Comparison of ENCODE assay signal across 15 cellular contexts in genomic region chr18:28512357-28512756, GRCh38.
DNase-seq lines count a peak whose midpoint lies in the region; ATAC-seq, FAIRE-seq and TF ChIP-seq lines count a peak whose summit lies in the region.
"Had no signal": no experiment of that assay in that cellular context is flagged by ENCODE, and none has a peak within 500 bp of the region (broad histone marks: within the 10 kb centered on the region; RNA-seq: fewer than 3 reads in every experiment).

No MANE protein-coding gene starts in this region.

- no peak for FAIRE-seq in HepG2 (lab: Jason Lieb, UNC)
- no peak for FAIRE-seq in frontal cortex (lab: Jason Lieb, UNC)
- FAIRE-seq: TTC549 had no signal

- POLR2A ChIA-PET in HepG2 (lab: Yijun Ruan, JAX), result no interaction called here
- POLR2A ChIA-PET in HEK293T (lab: Yijun Ruan, JAX), result no interaction called here

- no peak overlapping the region for H2AFZ ChIP-seq in HepG2 (ENCODE audit: low read length)

- peak; percentile 1 for DNase-seq in GM13977 (ENCODE audit: low spot score)
- DNase-seq in adipocyte (ENCODE audit: low read depth), result no peak
- no peak for DNase-seq in HepG2 (ENCODE audit: low spot score)
- DNase-seq in thyroid gland, result no peak
- DNase-seq in DMS 273 (lab: John Stamatoyannopoulos, UW; ENCODE audit: unreplicated experiment), result no peak
- DNase-seq in HEK293T (ENCODE audit: extremely low spot score), result no peak
- DNase-seq in frontal cortex (ENCODE audit: low spot score in 2 of 2), result no peak
- DNase-seq: activated CD8-positive, alpha-beta memory T cell treated with anti-CD3 and anti-CD28 coated beads, Interleukin-2, amount 50 U/mL, for 48 hours; amniotic stem cell; endodermal cell; psoas muscle; stimulated activated CD4-positive, alpha-beta T cell treated with anti-CD3 and anti-CD28 coated beads, Interleukin-4, amount 100 ng/mL, for 4 hours; stimulated activated naive CD8-positive, alpha-beta T cell treated with anti-CD3 and anti-CD28 coated beads, Interleukin-15, amount 100 ng/mL, for 72 hours had no signal

- TF ChIP-seq EP300 in HepG2 (IDR thresholded peaks at IDR 0.05; ENCODE audit: low read depth in 2 of 2, low read length in 2 of 2) (no peak), HepG2 (CRISPR knock-in tag; IDR thresholded peaks at IDR 0.05; ENCODE audit: borderline replicate concordance) (no peak)

- H3K4me2 ChIP-seq in HepG2 (ENCODE audit: low read depth, low read length), result peak overlapping the region; percentile 28; the same call in 1 of the 2 replicates

- CTCF ChIA-PET in HepG2 (lab: Yijun Ruan, JAX; ENCODE audit: low intra/inter-chr PET ratio, low total read pairs), result no interaction called here
- CTCF ChIA-PET in HEK293T (lab: Yijun Ruan, JAX), result no interaction called here

- TF ChIP-seq POLR2A in HepG2 (IDR thresholded peaks at IDR 0.05; ENCODE audit: insufficient read depth in 1 of 2, low read depth in 2 of 2, low read length in 2 of 2), result no peak
- no peak for TF ChIP-seq POLR2A in thyroid gland (IDR thresholded peaks at IDR 0.05)

- no peak overlapping the region for H3K27ac ChIP-seq in HepG2 (ENCODE audit: extremely low read length, insufficient read depth, low read length)
- H3K27ac ChIP-seq in thyroid gland, result no peak overlapping the region
- H3K27ac ChIP-seq: psoas muscle had no signal

- H3K27me3 ChIP-seq in adipocyte (replicated peaks; ENCODE audit: control insufficient read depth, insufficient read depth, low read length) (no peaks in the 10 kb centered on the region), HepG2 (ENCODE audit: control insufficient read depth in 1 of 2, insufficient read depth in 2 of 2, low read length in 2 of 2) (no peaks in the 10 kb centered on the region), thyroid gland (no peaks in the 10 kb centered on the region)

- no peak overlapping the region for H3K9ac ChIP-seq in adipocyte (ENCODE audit: low read length)
- no peak overlapping the region for H3K9ac ChIP-seq in HepG2 (ENCODE audit: insufficient read depth, low read depth, low read length)

- no peaks in the 10 kb centered on the region for H4K20me1 ChIP-seq in HepG2 (ENCODE audit: insufficient read depth, low read length)

- TF ChIP-seq CTCF in GM13977 (IDR thresholded peaks at IDR 0.05; ENCODE audit: extremely low read depth, insufficient read depth, missing control alignments), result no peak
- no peak for TF ChIP-seq CTCF in HepG2 (CRISPR knock-in tag; IDR thresholded peaks at IDR 0.05)
- no peak for TF ChIP-seq CTCF in thyroid gland (IDR thresholded peaks at IDR 0.05)

- BruUV-seq in HepG2 (replicated peaks; lab: Mats Ljungman, UMichigan), result no TSS peak

- H3K4me1 ChIP-seq in adipocyte (ENCODE audit: control insufficient read depth, insufficient read depth, low read length) (no peaks in the 10 kb centered on the region), HepG2 (ENCODE audit: insufficient read depth, low read length) (no peaks in the 10 kb centered on the region), thyroid gland (no peaks in the 10 kb centered on the region)
- H3K4me1 ChIP-seq: psoas muscle had no signal

- TF ChIP-seq RAD21 in HepG2 (CRISPR knock-in tag; IDR thresholded peaks at IDR 0.05), result no peak

- ATAC-seq in HG02884 (IDR thresholded peaks at IDR 0.05; ENCODE audit: unreplicated experiment) (peak; percentile 72), HepG2 (no peak)
- ATAC-seq: psoas muscle; stimulated activated naive CD8-positive, alpha-beta T cell treated with anti-CD3 and anti-CD28 coated beads, Interleukin-15, amount 100 ng/mL, for 72 hours had no signal

- no peaks in the 10 kb centered on the region for H3K36me3 ChIP-seq in adipocyte (ENCODE audit: control insufficient read depth, insufficient read depth, low read length, severe bottlenecking)
- H3K36me3 ChIP-seq in HepG2 (replicated peaks in 1 of 2; ENCODE audit: control insufficient read depth in 1 of 2, insufficient read depth in 2 of 2, low read length in 2 of 2), result no peaks in the 10 kb centered on the region
- no peaks in the 10 kb centered on the region for H3K36me3 ChIP-seq in thyroid gland

- no peaks in the 10 kb centered on the region for H3K9me3 ChIP-seq in adipocyte (ENCODE audit: control insufficient read depth, low read length)
- H3K9me3 ChIP-seq in HepG2 (ENCODE audit: low read length), result no peaks in the 10 kb centered on the region
- no peaks in the 10 kb centered on the region for H3K9me3 ChIP-seq in thyroid gland
- H3K9me3 ChIP-seq: psoas muscle had no signal

- in situ Hi-C loops in GM13977 (cut with MboI; ENCODE audit: low pct_unique_long_range_greater_than_20kb, low sequenced_read_pairs, unreplicated experiment) (no loop called here), HepG2 (cut with HindIII; ENCODE audit: extremely low pct_ligation_motif_present, low pct_unique_long_range_greater_than_20kb) (no loop called here)

- intact Hi-C loops in HepG2 (cut with micrococcal nuclease; ENCODE audit: unreplicated experiment), result no loop called here
- intact Hi-C loops in thyroid gland (cut with DNase I), result no loop called here

- 4% methylated on average over 2 of the region's 2 CpGs for WGBS in HepG2 (ENCODE audit: low lambda C conversion rate)
- 81 to 87% methylated on average over 2 of the region's 2 CpGs for WGBS in thyroid gland, 2 donors

- H3K4me3 ChIP-seq in adipocyte (ENCODE audit: low read length) (peak overlapping the region; percentile 53), HepG2 (replicated peaks in 1 of 3; ENCODE audit: insufficient read depth in 1 of 3, low read depth in 2 of 3, low read length in 3 of 3) (no peak overlapping the region), thyroid gland (replicated peaks in 1 of 3) (no peak overlapping the region)
- H3K4me3 ChIP-seq: psoas muscle had no signal

- no peaks in the 10 kb centered on the region for H3K79me2 ChIP-seq in HepG2 (ENCODE audit: insufficient read depth, low read length)

TF ChIP-seq in HepG2, 621 proteins besides CTCF, POLR2A, EP300 and RAD21 (continues in another document):
- TF ChIP-seq CCAR2 (optimal IDR thresholded peaks at IDR 0.05; ENCODE audit: low read depth, low read length) (no peak), RFX3 (CRISPR knock-in tag; IDR thresholded peaks at IDR 0.05) (no peak), ZNF563 (CRISPR knock-in tag; IDR thresholded peaks at IDR 0.05) (no peak), SOX13 (IDR thresholded peaks at IDR 0.05) (no peak), SOX13 (CRISPR knock-in tag; conservative IDR thresholded peaks at IDR 0.05 in 1 of 2, IDR thresholded peaks at IDR 0.05 in 1 of 2) (no peak), SIN3B (IDR thresholded peaks at IDR 0.05; ENCODE audit: low read length) (no peak), AGO2 (optimal IDR thresholded peaks at IDR 0.05; ENCODE audit: low read depth, low read length) (no peak), ZNF432 (CRISPR knock-in tag; IDR thresholded peaks at IDR 0.05; ENCODE audit: borderline replicate concordance) (no peak), GATA4 (IDR thresholded peaks at IDR 0.05; ENCODE audit: borderline replicate concordance, low read depth) (no peak), SAFB2 (CRISPR knock-in tag; IDR thresholded peaks at IDR 0.05; ENCODE audit: borderline replicate concordance, low read depth) (no peak), PATZ1 (CRISPR knock-in tag; IDR thresholded peaks at IDR 0.05) (no peak), FLYWCH1 (CRISPR knock-in tag; IDR thresholded peaks at IDR 0.05) (no peak)

TF ChIP-seq in HEK293T, 16 proteins besides CTCF, POLR2A, EP300 and RAD21:
- TF ChIP-seq ELF4 (IDR thresholded peaks at IDR 0.05) (no peak), PKNOX1 (IDR thresholded peaks at IDR 0.05) (no peak), L3MBTL2 (conservative IDR thresholded peaks at IDR 0.05) (no peak), SP1 (IDR thresholded peaks at IDR 0.05) (no peak), NFRKB (IDR thresholded peaks at IDR 0.05) (no peak), FOXM1 (IDR thresholded peaks at IDR 0.05; ENCODE audit: borderline replicate concordance) (no peak), TARDBP (IDR thresholded peaks at IDR 0.05) (no peak), FOXK2 (IDR thresholded peaks at IDR 0.05) (no peak), LEF1 (IDR thresholded peaks at IDR 0.05; ENCODE audit: borderline replicate concordance) (no peak), ARNT (IDR thresholded peaks at IDR 0.05) (no peak), ZNF384 (IDR thresholded peaks at IDR 0.05) (no peak), HDGF (IDR thresholded peaks at IDR 0.05; ENCODE audit: borderline replicate concordance) (no peak), CTBP1 (IDR thresholded peaks at IDR 0.05; ENCODE audit: borderline replicate concordance) (no peak), BHLHE40 (IDR thresholded peaks at IDR 0.05; ENCODE audit: borderline replicate concordance) (no peak), SUZ12 (IDR thresholded peaks at IDR 0.05) (no peak)
